ENCODE assay signal across 10 cellular contexts in genomic region chr5:123455640-123456039, GRCh38. TPM values are rescaled to one million over a fixed set of nuclear protein-coding genes. Genes with fewer than 3 reads are reported as not detected.
DNase-seq lines count a peak whose midpoint lies in the region; ATAC-seq and TF ChIP-seq lines count a peak whose summit lies in the region.
"Had no signal": no experiment of that assay in that cellular context is flagged by ENCODE, and none has a peak within 500 bp of the region (broad histone marks: within the 10 kb centered on the region; RNA-seq: fewer than 3 reads in every experiment).

No MANE protein-coding gene starts in this region.

- no peaks in the 10 kb centered on the region for H3K36me3 Mint-ChIP-seq in osteocyte (ENCODE audit: unreplicated experiment)

- H3K4me3 ChIP-seq in brain microvascular endothelial cell (ENCODE audit: low read depth, low read length) (no peak overlapping the region), MG63 (no peak overlapping the region)

- peak; percentile 17 for TF ChIP-seq CTCF in brain microvascular endothelial cell (IDR thresholded peaks at IDR 0.05; ENCODE audit: low read depth, low read length, missing control alignments)
- no peak for TF ChIP-seq CTCF in osteocyte (IDR thresholded peaks at IDR 0.05)

- no peak overlapping the region for H3K27ac Mint-ChIP-seq in osteocyte (ENCODE audit: unreplicated experiment)
- H3K27ac Mint-ChIP-seq: activated CD4-positive, alpha-beta T cell treated with anti-CD3 and anti-CD28 coated beads, Interleukin-2, amount 10 ng/mL, durations not matched to agents 24 days and 14 days had no signal

- peaks cover 10% of the 10 kb centered on the region for H3K4me1 Mint-ChIP-seq in osteocyte (ENCODE audit: unreplicated experiment)

- ATAC-seq in GM18511 (IDR thresholded peaks at IDR 0.05; ENCODE audit: unreplicated experiment) (peak; percentile 84), GM21717 (IDR thresholded peaks at IDR 0.05; ENCODE audit: unreplicated experiment) (peak; percentile 97), HG03442 (IDR thresholded peaks at IDR 0.05; ENCODE audit: unreplicated experiment) (peak; percentile 83)

- H3K27me3 ChIP-seq in brain microvascular endothelial cell (replicated peaks) (no peaks in the 10 kb centered on the region), MG63 (no peaks in the 10 kb centered on the region)

- H3K9me3 ChIP-seq in MG63 = no peaks in the 10 kb centered on the region

- H3K4me3 Mint-ChIP-seq in osteocyte (ENCODE audit: unreplicated experiment) = no peak overlapping the region
- H3K4me3 Mint-ChIP-seq: activated CD4-positive, alpha-beta T cell treated with anti-CD3 and anti-CD28 coated beads, Interleukin-2, amount 10 ng/mL, durations not matched to agents 24 days and 14 days had no signal

- H3K27me3 Mint-ChIP-seq in osteocyte (ENCODE audit: unreplicated experiment) = no peaks in the 10 kb centered on the region
- H3K27me3 Mint-ChIP-seq: activated CD4-positive, alpha-beta T cell treated with anti-CD3 and anti-CD28 coated beads, Interleukin-2, amount 10 ng/mL, durations not matched to agents 24 days and 14 days had no signal

- no peaks in the 10 kb centered on the region for H3K9me3 Mint-ChIP-seq in osteocyte (ENCODE audit: unreplicated experiment)

- DNase-seq in brain microvascular endothelial cell (no peak), NCI-H1048 (lab: John Stamatoyannopoulos, UW) (no peak), osteocyte (ENCODE audit: extremely low spot score, unreplicated experiment) (no peak), MG63 (no peak)
- DNase-seq in stimulated activated CD4-positive, alpha-beta T cell treated with anti-CD3 and anti-CD28 coated beads, Interleukin-12 subunit alpha, Interleukin-12 subunit beta, amount 100 ng/mL, for 4 hours = no peak
- DNase-seq: activated CD4-positive, alpha-beta T cell treated with anti-CD3 and anti-CD28 coated beads, Interleukin-2, amount 10 ng/mL, durations not matched to agents 24 days and 14 days; NCI-H187 treated with DMSO at 0.1 percent for 48 hours had no signal

- H3K36me3 ChIP-seq in brain microvascular endothelial cell (replicated peaks) (no peaks in the 10 kb centered on the region), MG63 (no peaks in the 10 kb centered on the region)

- H3K27ac ChIP-seq in brain microvascular endothelial cell = no peak overlapping the region

- in situ Hi-C loops in brain microvascular endothelial cell (cut with HindIII; ENCODE audit: low pct_ligation_motif_present, low sequenced_read_pairs) = no loop called here

RNA-seq across cellular contexts. Expression of gene CEP120, which starts 32.4 kb away (rescaled TPM):
- 18.7 and 20.8 TPM in 2 replicates for total RNA-seq in osteocyte
- 13.3 and 20.1 TPM in 2 replicates for total RNA-seq in MG63 (2014; rRNA removed; shearing (Covaris generic); ENCODE audit: low replicate concordance)

RNA-seq across cellular contexts. Expression of gene CSNK1G3, which starts 56.3 kb away (rescaled TPM):
- 39.0 and 42.1 TPM in 2 replicates for total RNA-seq in osteocyte
- 55.7 TPM in 2 replicates for total RNA-seq in MG63 (2014; rRNA removed; shearing (Covaris generic); ENCODE audit: low replicate concordance)
